ENCODE assay signal across 1 cellular context in the genomic region with DNA sequence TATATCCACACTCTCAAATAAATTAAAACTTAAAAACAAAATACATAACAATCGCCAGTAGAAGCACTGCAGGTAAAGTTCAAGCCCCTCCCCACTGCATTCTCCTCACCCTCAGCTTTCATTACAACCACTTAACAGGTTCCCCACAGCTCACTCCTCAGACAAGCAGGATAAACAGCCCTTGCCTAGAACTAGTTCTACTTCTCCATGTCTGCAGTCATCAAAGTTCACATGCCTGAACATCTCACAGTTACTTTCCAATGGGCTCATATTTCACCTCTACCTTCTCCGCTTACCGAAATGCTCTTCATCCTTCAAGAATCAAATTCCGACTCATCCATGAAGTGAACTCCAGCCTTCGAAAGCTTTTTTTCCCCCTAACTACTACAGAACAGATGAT.
TF ChIP-seq lines count a peak whose summit lies in the region.

No MANE protein-coding gene starts in this region.

TF ChIP-seq in HepG2, 621 proteins besides CTCF, POLR2A, EP300 and RAD21:
- TF ChIP-seq, protein P1, sequence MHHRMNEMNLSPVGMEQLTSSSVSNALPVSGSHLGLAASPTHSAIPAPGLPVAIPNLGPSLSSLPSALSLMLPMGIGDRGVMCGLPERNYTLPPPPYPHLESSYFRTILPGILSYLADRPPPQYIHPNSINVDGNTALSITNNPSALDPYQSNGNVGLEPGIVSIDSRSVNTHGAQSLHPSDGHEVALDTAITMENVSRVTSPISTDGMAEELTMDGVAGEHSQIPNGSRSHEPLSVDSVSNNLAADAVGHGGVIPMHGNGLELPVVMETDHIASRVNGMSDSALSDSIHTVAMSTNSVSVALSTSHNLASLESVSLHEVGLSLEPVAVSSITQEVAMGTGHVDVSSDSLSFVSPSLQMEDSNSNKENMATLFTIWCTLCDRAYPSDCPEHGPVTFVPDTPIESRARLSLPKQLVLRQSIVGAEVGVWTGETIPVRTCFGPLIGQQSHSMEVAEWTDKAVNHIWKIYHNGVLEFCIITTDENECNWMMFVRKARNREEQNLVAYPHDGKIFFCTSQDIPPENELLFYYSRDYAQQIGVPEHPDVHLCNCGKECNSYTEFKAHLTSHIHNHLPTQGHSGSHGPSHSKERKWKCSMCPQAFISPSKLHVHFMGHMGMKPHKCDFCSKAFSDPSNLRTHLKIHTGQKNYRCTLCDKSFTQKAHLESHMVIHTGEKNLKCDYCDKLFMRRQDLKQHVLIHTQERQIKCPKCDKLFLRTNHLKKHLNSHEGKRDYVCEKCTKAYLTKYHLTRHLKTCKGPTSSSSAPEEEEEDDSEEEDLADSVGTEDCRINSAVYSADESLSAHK (CRISPR knock-in tag; IDR thresholded peaks at IDR 0.05; ENCODE audit: borderline replicate concordance), result no peak
- no peak for TF ChIP-seq PHF21A (CRISPR knock-in tag; IDR thresholded peaks at IDR 0.05)
- TF ChIP-seq ASH2L (IDR thresholded peaks at IDR 0.05; ENCODE audit: insufficient read length, low read depth, low read length), result no peak
- TF ChIP-seq, protein P2, sequence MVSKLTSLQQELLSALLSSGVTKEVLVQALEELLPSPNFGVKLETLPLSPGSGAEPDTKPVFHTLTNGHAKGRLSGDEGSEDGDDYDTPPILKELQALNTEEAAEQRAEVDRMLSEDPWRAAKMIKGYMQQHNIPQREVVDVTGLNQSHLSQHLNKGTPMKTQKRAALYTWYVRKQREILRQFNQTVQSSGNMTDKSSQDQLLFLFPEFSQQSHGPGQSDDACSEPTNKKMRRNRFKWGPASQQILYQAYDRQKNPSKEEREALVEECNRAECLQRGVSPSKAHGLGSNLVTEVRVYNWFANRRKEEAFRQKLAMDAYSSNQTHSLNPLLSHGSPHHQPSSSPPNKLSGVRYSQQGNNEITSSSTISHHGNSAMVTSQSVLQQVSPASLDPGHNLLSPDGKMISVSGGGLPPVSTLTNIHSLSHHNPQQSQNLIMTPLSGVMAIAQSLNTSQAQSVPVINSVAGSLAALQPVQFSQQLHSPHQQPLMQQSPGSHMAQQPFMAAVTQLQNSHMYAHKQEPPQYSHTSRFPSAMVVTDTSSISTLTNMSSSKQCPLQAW (CRISPR knock-in tag; IDR thresholded peaks at IDR 0.05), result no peak
- no peak for TF ChIP-seq CEBPG (CRISPR knock-in tag; IDR thresholded peaks at IDR 0.05)
- TF ChIP-seq ZNF891 (CRISPR knock-in tag; IDR thresholded peaks at IDR 0.05), result no peak
- TF ChIP-seq, protein P3, sequence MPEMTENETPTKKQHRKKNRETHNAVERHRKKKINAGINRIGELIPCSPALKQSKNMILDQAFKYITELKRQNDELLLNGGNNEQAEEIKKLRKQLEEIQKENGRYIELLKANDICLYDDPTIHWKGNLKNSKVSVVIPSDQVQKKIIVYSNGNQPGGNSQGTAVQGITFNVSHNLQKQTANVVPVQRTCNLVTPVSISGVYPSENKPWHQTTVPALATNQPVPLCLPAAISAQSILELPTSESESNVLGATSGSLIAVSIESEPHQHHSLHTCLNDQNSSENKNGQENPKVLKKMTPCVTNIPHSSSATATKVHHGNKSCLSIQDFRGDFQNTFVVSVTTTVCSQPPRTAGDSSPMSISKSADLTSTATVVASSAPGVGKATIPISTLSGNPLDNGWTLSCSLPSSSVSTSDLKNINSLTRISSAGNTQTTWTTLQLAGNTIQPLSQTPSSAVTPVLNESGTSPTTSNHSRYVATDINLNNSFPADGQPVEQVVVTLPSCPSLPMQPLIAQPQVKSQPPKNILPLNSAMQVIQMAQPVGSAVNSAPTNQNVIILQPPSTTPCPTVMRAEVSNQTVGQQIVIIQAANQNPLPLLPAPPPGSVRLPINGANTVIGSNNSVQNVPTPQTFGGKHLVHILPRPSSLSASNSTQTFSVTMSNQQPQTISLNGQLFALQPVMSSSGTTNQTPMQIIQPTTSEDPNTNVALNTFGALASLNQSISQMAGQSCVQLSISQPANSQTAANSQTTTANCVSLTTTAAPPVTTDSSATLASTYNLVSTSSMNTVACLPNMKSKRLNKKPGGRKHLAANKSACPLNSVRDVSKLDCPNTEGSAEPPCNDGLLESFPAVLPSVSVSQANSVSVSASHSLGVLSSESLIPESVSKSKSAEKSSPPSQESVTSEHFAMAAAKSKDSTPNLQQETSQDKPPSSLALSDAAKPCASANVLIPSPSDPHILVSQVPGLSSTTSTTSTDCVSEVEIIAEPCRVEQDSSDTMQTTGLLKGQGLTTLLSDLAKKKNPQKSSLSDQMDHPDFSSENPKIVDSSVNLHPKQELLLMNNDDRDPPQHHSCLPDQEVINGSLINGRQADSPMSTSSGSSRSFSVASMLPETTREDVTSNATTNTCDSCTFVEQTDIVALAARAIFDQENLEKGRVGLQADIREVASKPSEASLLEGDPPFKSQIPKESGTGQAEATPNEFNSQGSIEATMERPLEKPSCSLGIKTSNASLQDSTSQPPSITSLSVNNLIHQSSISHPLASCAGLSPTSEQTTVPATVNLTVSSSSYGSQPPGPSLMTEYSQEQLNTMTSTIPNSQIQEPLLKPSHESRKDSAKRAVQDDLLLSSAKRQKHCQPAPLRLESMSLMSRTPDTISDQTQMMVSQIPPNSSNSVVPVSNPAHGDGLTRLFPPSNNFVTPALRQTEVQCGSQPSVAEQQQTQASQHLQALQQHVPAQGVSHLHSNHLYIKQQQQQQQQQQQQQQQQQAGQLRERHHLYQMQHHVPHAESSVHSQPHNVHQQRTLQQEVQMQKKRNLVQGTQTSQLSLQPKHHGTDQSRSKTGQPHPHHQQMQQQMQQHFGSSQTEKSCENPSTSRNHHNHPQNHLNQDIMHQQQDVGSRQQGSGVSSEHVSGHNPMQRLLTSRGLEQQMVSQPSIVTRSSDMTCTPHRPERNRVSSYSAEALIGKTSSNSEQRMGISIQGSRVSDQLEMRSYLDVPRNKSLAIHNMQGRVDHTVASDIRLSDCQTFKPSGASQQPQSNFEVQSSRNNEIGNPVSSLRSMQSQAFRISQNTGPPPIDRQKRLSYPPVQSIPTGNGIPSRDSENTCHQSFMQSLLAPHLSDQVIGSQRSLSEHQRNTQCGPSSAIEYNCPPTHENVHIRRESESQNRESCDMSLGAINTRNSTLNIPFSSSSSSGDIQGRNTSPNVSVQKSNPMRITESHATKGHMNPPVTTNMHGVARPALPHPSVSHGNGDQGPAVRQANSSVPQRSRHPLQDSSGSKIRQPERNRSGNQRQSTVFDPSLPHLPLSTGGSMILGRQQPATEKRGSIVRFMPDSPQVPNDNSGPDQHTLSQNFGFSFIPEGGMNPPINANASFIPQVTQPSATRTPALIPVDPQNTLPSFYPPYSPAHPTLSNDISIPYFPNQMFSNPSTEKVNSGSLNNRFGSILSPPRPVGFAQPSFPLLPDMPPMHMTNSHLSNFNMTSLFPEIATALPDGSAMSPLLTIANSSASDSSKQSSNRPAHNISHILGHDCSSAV (CRISPR knock-in tag; IDR thresholded peaks at IDR 0.05; ENCODE audit: borderline replicate concordance), result no peak
- no peak for TF ChIP-seq POLR2AphosphoS2 (IDR thresholded peaks at IDR 0.05; ENCODE audit: low read depth, low read length)
- TF ChIP-seq, protein P4, sequence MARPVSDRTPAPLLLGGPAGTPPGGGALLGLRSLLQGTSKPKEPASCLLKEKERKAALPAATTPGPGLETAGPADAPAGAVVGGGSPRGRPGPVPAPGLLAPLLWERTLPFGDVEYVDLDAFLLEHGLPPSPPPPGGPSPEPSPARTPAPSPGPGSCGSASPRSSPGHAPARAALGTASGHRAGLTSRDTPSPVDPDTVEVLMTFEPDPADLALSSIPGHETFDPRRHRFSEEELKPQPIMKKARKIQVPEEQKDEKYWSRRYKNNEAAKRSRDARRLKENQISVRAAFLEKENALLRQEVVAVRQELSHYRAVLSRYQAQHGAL (CRISPR knock-in tag; IDR thresholded peaks at IDR 0.05; ENCODE audit: not compliant biosample characterization), result no peak
TF ChIP-seq in HepG2: peak in this region for 0.
